31 cellular contexts compared by ENCODE assay signal in the genomic region with DNA sequence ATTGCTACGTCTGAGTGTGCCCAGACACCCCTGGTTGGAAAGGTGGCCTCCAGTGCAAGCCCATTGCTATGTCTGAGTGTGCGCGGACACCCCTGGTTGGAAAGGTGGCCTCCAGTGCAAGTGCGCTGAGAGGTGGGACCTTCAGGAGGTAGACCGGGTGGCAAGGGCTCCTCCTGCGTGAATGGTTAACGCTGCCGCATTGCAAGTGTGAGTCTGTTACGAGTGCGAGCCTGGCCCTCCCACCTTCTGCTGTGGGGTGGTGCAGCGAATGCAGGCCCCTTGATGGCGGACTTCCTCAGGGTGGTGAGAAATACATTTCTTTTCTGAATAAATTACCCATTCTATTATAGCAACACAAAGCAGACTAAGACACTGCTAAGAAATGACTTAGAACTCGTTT.
DNase-seq lines count a peak whose midpoint lies in the region; ATAC-seq, FAIRE-seq and TF ChIP-seq lines count a peak whose summit lies in the region.
"Had no signal": no experiment of that assay in that cellular context is flagged by ENCODE, and none has a peak within 500 bp of the region (broad histone marks: within the 10 kb centered on the region; RNA-seq: fewer than 3 reads in every experiment).

No MANE protein-coding gene starts in this region.

- H3K4me3 Mint-ChIP-seq in activated CD4-positive, alpha-beta T cell treated with anti-CD3 and anti-CD28 coated beads, Interleukin-2, amount 10 ng/mL, durations not matched to agents 7 days and 5 days, result no peak overlapping the region
- H3K4me3 Mint-ChIP-seq: activated naive CD8-positive, alpha-beta T cell treated with anti-CD3 and anti-CD28 coated beads, Interleukin-2, amount 50 U/mL, for 24 hours; CD8-positive, alpha-beta T cell; central memory CD8-positive, alpha-beta T cell; stimulated activated naive CD8-positive, alpha-beta T cell treated with anti-CD3 and anti-CD28 coated beads, Interleukin-15, Interleukin-2, amounts not matched to agents 100 ng/mL and 50 ng/mL, for 24 hours had no signal

- peaks cover 4% of the 10 kb centered on the region; the same call in 1 of the 2 replicates for H3K9me3 ChIP-seq in Loucy (ENCODE audit: insufficient read depth, low read depth, low read length)
- H3K9me3 ChIP-seq in kidney (ENCODE audit: control insufficient read depth in 1 of 2, low read length in 2 of 2), result no peaks in the 10 kb centered on the region
- H3K9me3 ChIP-seq: thyroid gland had no signal

- no peak for TF ChIP-seq CTCF in Loucy (conservative IDR thresholded peaks at IDR 0.05; ENCODE audit: low read length)
- no peak for TF ChIP-seq CTCF in kidney (IDR thresholded peaks at IDR 0.05; ENCODE audit: borderline replicate concordance, extremely low read depth, insufficient read depth)

- peaks cover 3% of the 10 kb centered on the region for H3K9me3 Mint-ChIP-seq in activated CD4-positive, alpha-beta T cell treated with anti-CD3 and anti-CD28 coated beads, Interleukin-2, amount 10 ng/mL, durations not matched to agents 7 days and 5 days
- H3K9me3 Mint-ChIP-seq: CD8-positive, alpha-beta T cell; central memory CD8-positive, alpha-beta T cell; stimulated activated naive CD8-positive, alpha-beta T cell treated with anti-CD3 and anti-CD28 coated beads, Interleukin-15, Interleukin-2, amounts not matched to agents 100 ng/mL and 50 ng/mL, for 24 hours had no signal

- H3K27ac ChIP-seq in kidney (ENCODE audit: low read depth in 2 of 2, low read length in 2 of 2), result no peak overlapping the region
- H3K27ac ChIP-seq: dorsolateral prefrontal cortex, thyroid gland, VCaP had no signal

- H3K4me3 ChIP-seq in Loucy (ENCODE audit: low read length, poor library complexity, severe bottlenecking) (no peak overlapping the region), kidney (ENCODE audit: low read length in 2 of 2) (no peak overlapping the region)
- H3K4me3 ChIP-seq: dorsolateral prefrontal cortex, lung, thyroid gland had no signal

- no peaks in the 10 kb centered on the region for H3F3A ChIP-seq in Loucy (ENCODE audit: low read depth)

- H3K9me2 ChIP-seq in Loucy (replicated peaks; ENCODE audit: low read depth, low read length), result no peaks in the 10 kb centered on the region

- POLR2A ChIA-PET in activated CD4-positive, alpha-beta T cell treated with anti-CD3 and anti-CD28 coated beads, Interleukin-2, amount 10 ng/mL, durations not matched to agents 7 days and 5 days (lab: Charles Lee), result no interaction called here

- H3K4me2 ChIP-seq in Loucy (ENCODE audit: low read depth, low read length, poor library complexity, severe bottlenecking), result peak overlapping the region; percentile 39

- H3K79me2 ChIP-seq in Loucy (ENCODE audit: insufficient read depth, low read length), result no peaks in the 10 kb centered on the region

- H3K36me3 ChIP-seq in Loucy (ENCODE audit: insufficient read depth, low read length) (no peaks in the 10 kb centered on the region), kidney (ENCODE audit: control insufficient read depth in 1 of 2, insufficient read depth in 2 of 2, low read length in 2 of 2) (no peaks in the 10 kb centered on the region)
- H3K36me3 ChIP-seq: thyroid gland had no signal

- no peaks in the 10 kb centered on the region for H3K36me3 Mint-ChIP-seq in activated CD4-positive, alpha-beta T cell treated with anti-CD3 and anti-CD28 coated beads, Interleukin-2, amount 10 ng/mL, durations not matched to agents 7 days and 5 days (ENCODE audit: low read depth)
- H3K36me3 Mint-ChIP-seq: CD8-positive, alpha-beta T cell had no signal

- H3K4me1 ChIP-seq in Loucy (ENCODE audit: insufficient read depth, low read length, poor library complexity, severe bottlenecking), result peaks cover 23% of the 10 kb centered on the region
- no peaks in the 10 kb centered on the region for H3K4me1 ChIP-seq in kidney (ENCODE audit: control insufficient read depth in 1 of 2, insufficient read depth in 1 of 2, low read depth in 1 of 2, low read length in 2 of 2)
- H3K4me1 ChIP-seq: thyroid gland had no signal

- DNase-seq in activated CD4-positive, alpha-beta T cell treated with anti-CD3 and anti-CD28 coated beads for 48 hours, result peak; percentile 1
- DNase-seq in activated CD4-positive, alpha-beta T cell treated with anti-CD3 and anti-CD28 coated beads, Interleukin-2, amount 10 ng/mL, durations not matched to agents 7 days and 5 days, result no peak
- DNase-seq in kidney, result peak; percentile 57
- DNase-seq in sciatic nerve (ENCODE audit: low spot score), result peak; percentile 32
- no peak for DNase-seq in hypothalamus (lab: John Stamatoyannopoulos, UW)
- DNase-seq: activated CD4-positive, alpha-beta T cell treated with anti-CD3 and anti-CD28 coated beads, Interleukin-2, amount 50 U/mL, for 4 hours; activated gamma-delta T cell treated with Interleukin-2 at 50 U/mL for 16 hours; activated naive CD8-positive, alpha-beta T cell treated with anti-CD3 and anti-CD28 coated beads, Interleukin-2, amount 50 U/mL, for 24 hours; activated T-cell treated with anti-CD3 and anti-CD28 coated beads for 4 hours; EL; NCI-H1048; NCI-H187; NCI-H2171 treated with DMSO at 0.1 percent for 48 hours; NCI-H524 treated with DMSO at 0.1 percent for 48 hours; SHP77 treated with DMSO at 0.1 percent for 48 hours; stimulated activated CD4-positive, alpha-beta T cell treated with anti-CD3 and anti-CD28 coated beads, Interleukin-15, amount 100 ng/mL, for 24 hours; thyroid gland had no signal

- H3K27me3 Mint-ChIP-seq in activated CD4-positive, alpha-beta T cell treated with anti-CD3 and anti-CD28 coated beads, Interleukin-2, amount 10 ng/mL, durations not matched to agents 7 days and 5 days, result peaks cover 9% of the 10 kb centered on the region
- H3K27me3 Mint-ChIP-seq: activated naive CD8-positive, alpha-beta T cell treated with anti-CD3 and anti-CD28 coated beads, Interleukin-2, amount 50 U/mL, for 24 hours; central memory CD8-positive, alpha-beta T cell; stimulated activated naive CD8-positive, alpha-beta T cell treated with anti-CD3 and anti-CD28 coated beads, Interleukin-15, Interleukin-2, amounts not matched to agents 100 ng/mL and 50 ng/mL, for 24 hours had no signal

- intact Hi-C loops in kidney (cut with DNase I), result no loop called here
- intact Hi-C loops in sciatic nerve (cut with DNase I), result no loop called here

- H3K9ac ChIP-seq in Loucy (ENCODE audit: low read depth, low read length, poor library complexity, severe bottlenecking) (peak overlapping the region; percentile 47), kidney (ENCODE audit: low read length in 2 of 2) (no peak overlapping the region)

- peaks cover 25% of the 10 kb centered on the region for H3K4me1 Mint-ChIP-seq in activated CD4-positive, alpha-beta T cell treated with anti-CD3 and anti-CD28 coated beads, Interleukin-2, amount 10 ng/mL, durations not matched to agents 7 days and 5 days

- ATAC-seq in sciatic nerve (no peak), GM18498 (IDR thresholded peaks at IDR 0.05; ENCODE audit: unreplicated experiment) (no peak), HG02759 (IDR thresholded peaks at IDR 0.05; ENCODE audit: unreplicated experiment) (no peak)
- ATAC-seq: PC-3 had no signal

- peak overlapping the region; percentile 77; the same call in 1 of the 2 replicates for H2AFZ ChIP-seq in Loucy (ENCODE audit: low read length)

- CTCF ChIA-PET in activated CD4-positive, alpha-beta T cell treated with anti-CD3 and anti-CD28 coated beads, Interleukin-2, amount 10 ng/mL, durations not matched to agents 7 days and 5 days (lab: Charles Lee), result no interaction called here

- no peak overlapping the region for H3K27ac Mint-ChIP-seq in activated CD4-positive, alpha-beta T cell treated with anti-CD3 and anti-CD28 coated beads, Interleukin-2, amount 10 ng/mL, durations not matched to agents 7 days and 5 days
- H3K27ac Mint-ChIP-seq: CD8-positive, alpha-beta T cell had no signal

- H3K27me3 ChIP-seq in Loucy (ENCODE audit: insufficient read depth, low read length, poor library complexity, severe bottlenecking), result no peaks in the 10 kb centered on the region
- H3K27me3 ChIP-seq: thyroid gland had no signal

- H4K20me1 ChIP-seq in Loucy (ENCODE audit: insufficient read depth, low read length, poor library complexity, severe bottlenecking), result no peaks in the 10 kb centered on the region

- no peak for FAIRE-seq in kidney (lab: Jason Lieb, UNC)
- FAIRE-seq: A204.1, endothelial cell of umbilical vein, GM12891, islet of Langerhans had no signal

Comparison
In these comparisons a context has a peak if more than half of its experiments do, and no peak if none do; other contexts are left out.
1. DNase-seq: peak in activated CD4-positive, alpha-beta T cell treated with anti-CD3 and anti-CD28 coated beads for 48 hours (single experiment), kidney (single experiment) and sciatic nerve (single experiment); none in activated CD4-positive, alpha-beta T cell treated with anti-CD3 and anti-CD28 coated beads, Interleukin-2, amount 10 ng/mL, durations not matched to agents 7 days and 5 days (single experiment) and hypothalamus (0 of 51).